ENCODE assay signal across 18 cellular contexts in the genomic region with DNA sequence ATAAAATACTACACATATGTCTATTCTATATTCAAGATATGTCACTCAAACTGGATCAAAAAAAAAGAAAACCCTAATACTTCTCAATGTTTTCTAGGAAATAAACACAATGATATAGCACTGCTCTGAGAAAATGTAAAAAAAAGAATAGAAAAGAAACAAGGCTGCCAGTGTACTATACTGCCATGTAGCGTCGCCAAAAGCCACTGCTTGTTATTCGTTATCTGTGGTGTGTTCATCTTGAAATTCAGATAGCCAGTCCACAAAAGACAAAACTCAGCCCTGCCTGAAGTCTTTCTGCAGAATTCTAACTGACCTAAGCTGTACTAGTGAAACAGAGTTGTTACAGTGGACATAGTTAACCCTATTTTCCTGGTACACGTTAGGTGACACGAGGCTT. TPM values are rescaled to one million over a fixed set of nuclear protein-coding genes. Genes with fewer than 3 reads are reported as not detected.
DNase-seq lines count a peak whose midpoint lies in the region; ATAC-seq, FAIRE-seq and TF ChIP-seq lines count a peak whose summit lies in the region.
"Had no signal": no experiment of that assay in that cellular context is flagged by ENCODE, and none has a peak within 500 bp of the region (broad histone marks: within the 10 kb centered on the region; RNA-seq: fewer than 3 reads in every experiment).

No MANE protein-coding gene starts in this region.

- POLR2A ChIA-PET in K562 (lab: Yijun Ruan, JAX): interaction anchor here (1.0 to 2.9 kb wide), 2 partner anchors 12 to 14 kb away, joined by 4 to 11 read pairs; partner anchors contain the start of gene YPEL5
- POLR2A ChIA-PET in OCI-LY7 (lab: Charles Lee): interaction anchor here (0.7 to 5.3 kb wide), 3 partner anchors 10 to 21 kb away, joined by 3 to 33 read pairs (median 6); no protein-coding TSS in a partner anchor

- H2AFZ ChIP-seq in K562 (ENCODE audit: low read depth, low read length) (no peak overlapping the region), OCI-LY7 (ENCODE audit: low read length) (no peak overlapping the region)

- TF ChIP-seq RAD21 in K562 (CRISPR knock-in tag; conservative IDR thresholded peaks at IDR 0.05 in 1 of 2, IDR thresholded peaks at IDR 0.05 in 1 of 2): no peak; a peak in 1 of 4 replicates

- H3K4me2 ChIP-seq in K562 (ENCODE audit: insufficient read depth, low read length): no peak overlapping the region
- H3K4me2 ChIP-seq in OCI-LY7 (ENCODE audit: low read length): no peak overlapping the region

- peaks cover 23 to 28% of the 10 kb centered on the region in 2 experiments for H3K27me3 ChIP-seq in K562 (ENCODE audit: control insufficient read depth in 2 of 2, insufficient read depth in 2 of 2, low read length in 2 of 2)
- H3K27me3 ChIP-seq in testis: no peaks in the 10 kb centered on the region

- peak; percentile 50; the same call in 1 of the 3 replicates for ATAC-seq in K562
- ATAC-seq in HG03457 (IDR thresholded peaks at IDR 0.05; ENCODE audit: unreplicated experiment): no peak

- no peak for TF ChIP-seq EP300 in K562 (IDR thresholded peaks at IDR 0.05; ENCODE audit: low read length)

- no peak for FAIRE-seq in K562 (lab: Jason Lieb, UNC)
- no peak for FAIRE-seq in urothelium cell line (lab: Jason Lieb, UNC)
- FAIRE-seq: G401.6, GM12892, H54 had no signal

- H3K36me3 ChIP-seq in K562 (ENCODE audit: control insufficient read depth, insufficient read depth, low read length) (no peaks in the 10 kb centered on the region), testis (ENCODE audit: low read depth, missing control alignments) (no peaks in the 10 kb centered on the region), OCI-LY7 (ENCODE audit: insufficient read depth, low read length) (no peaks in the 10 kb centered on the region)
- H3K36me3 ChIP-seq: HAP-1 had no signal

- no peak for DNase-seq in K562 (ENCODE audit: extremely low read depth in 1 of 4, low spot score in 3 of 4)
- DNase-seq in midbrain (lab: John Stamatoyannopoulos, UW): peak; percentile 30
- DNase-seq in testis: peak; percentile 57
- no peak for DNase-seq in urothelium cell line (ENCODE audit: low spot score)
- DNase-seq in OCI-LY7 (ENCODE audit: low spot score): no peak
- DNase-seq: C1 segment of cervical spinal cord; Calu3; CD4-positive, alpha-beta memory T cell; COR-L47; DMS53; DND-41; GOT3; HFFc6 had no signal

- no peak for TF ChIP-seq POLR2A in K562 (conservative IDR thresholded peaks at IDR 0.05)
- no peak for TF ChIP-seq POLR2A in testis (IDR thresholded peaks at IDR 0.05)

- CTCF ChIA-PET in K562 (lab: Yijun Ruan, JAX; ENCODE audit: low intra/inter-chr PET ratio) (no interaction called here), OCI-LY7 (lab: Charles Lee; ENCODE audit: unreplicated experiment) (no interaction called here)

- in situ Hi-C loops in K562 (cut with MboI): no loop called here

- no peaks in the 10 kb centered on the region for H3K9me2 ChIP-seq in OCI-LY7 (ENCODE audit: insufficient read depth, low read length)

- H3K4me3 ChIP-seq in K562 (no peak overlapping the region), testis (no peak overlapping the region), OCI-LY7 (ENCODE audit: low read depth, low read length, poor library complexity, severe bottlenecking) (no peak overlapping the region)
- H3K4me3 ChIP-seq: HAP-1 had no signal

- no peaks in the 10 kb centered on the region for H3K9me1 ChIP-seq in K562 (ENCODE audit: control insufficient read depth, insufficient read depth, low read length)

- H3K9me3 ChIP-seq in K562 (replicated peaks; ENCODE audit: control insufficient read depth, insufficient read depth, low read depth, low read length) (no peaks in the 10 kb centered on the region), testis (no peaks in the 10 kb centered on the region), OCI-LY7 (ENCODE audit: low read length) (no peaks in the 10 kb centered on the region)
- H3K9me3 ChIP-seq: HAP-1 had no signal

- H4K20me1 ChIP-seq in K562 (replicated peaks; ENCODE audit: control insufficient read depth, insufficient read depth, low read length): no peaks in the 10 kb centered on the region; the same call in 1 of the 2 replicates
- no peaks in the 10 kb centered on the region for H4K20me1 ChIP-seq in OCI-LY7 (ENCODE audit: insufficient read depth, low read length)

- WGBS in K562 (ENCODE audit: insufficient coverage, low coverage, missing lambda C conversion rate): 0% methylated on average over 5 of the region's 5 CpGs
- WGBS in testis, 2 donors: 61 to 79% methylated on average over 5 of the region's 5 CpGs

- H3K79me2 ChIP-seq in K562 (ENCODE audit: control insufficient read depth, insufficient read depth, low read length) (no peaks in the 10 kb centered on the region), OCI-LY7 (ENCODE audit: insufficient read depth, low read depth, low read length) (no peaks in the 10 kb centered on the region)

- H3K27ac ChIP-seq in K562 (ENCODE audit: extremely low read depth, low read depth, low read length) (no peak overlapping the region), testis (peak overlapping the region in 1 of 2 donors; percentile 57), OCI-LY7 (ENCODE audit: low read depth, low read length, poor library complexity, severe bottlenecking) (no peak overlapping the region)

- no peak overlapping the region for H3K9ac ChIP-seq in K562 (ENCODE audit: insufficient read depth in 1 of 2, low read depth in 2 of 2, low read length in 2 of 2)

- H3K4me1 ChIP-seq in K562 (replicated peaks in 1 of 2; ENCODE audit: control insufficient read depth in 2 of 2, insufficient read depth in 2 of 2, low read length in 2 of 2) (no peaks in the 10 kb centered on the region), testis (peaks cover 13% of the 10 kb centered on the region), OCI-LY7 (ENCODE audit: insufficient read depth, low read length, poor library complexity, severe bottlenecking) (peaks cover 21% of the 10 kb centered on the region)
- H3K4me1 ChIP-seq: HAP-1 had no signal

- BruUV-seq in K562 (replicated peaks; lab: Mats Ljungman, UMichigan): no TSS peak
- BruUV-seq in OCI-LY7 (replicated peaks; lab: Mats Ljungman, UMichigan): no TSS peak

- intact Hi-C loops in K562 (cut with micrococcal nuclease) (no loop called here), testis (cut with DNase I; ENCODE audit: low total_unique reads) (no loop called here), OCI-LY7 (cut with micrococcal nuclease; ENCODE audit: unreplicated experiment) (no loop called here)

- peak in 2 of 3 experiments; percentile 5 to 23; a peak in 1 of 6 replicates for TF ChIP-seq CTCF in K562 (IDR thresholded peaks at IDR 0.05 in 2 of 3, conservative IDR thresholded peaks at IDR 0.05 in 1 of 3; ENCODE audit: insufficient read depth in 2 of 3, low read depth in 1 of 3, low read length in 3 of 3)
- no peak for TF ChIP-seq CTCF in testis (IDR thresholded peaks at IDR 0.05)
- no peak for TF ChIP-seq CTCF in OCI-LY7 (conservative IDR thresholded peaks at IDR 0.05; ENCODE audit: low read length)

TF ChIP-seq in K562, 482 proteins besides CTCF, POLR2A, EP300 and RAD21 (continues in another document):
- TF ChIP-seq ZNF76 (CRISPR knock-in tag; IDR thresholded peaks at IDR 0.05; ENCODE audit: borderline replicate concordance) (no peak), POLR2G (IDR thresholded peaks at IDR 0.05; ENCODE audit: low read depth, low read length) (no peak), WHSC1 (IDR thresholded peaks at IDR 0.05; ENCODE audit: low read length) (no peak), KHSRP (IDR thresholded peaks at IDR 0.05) (no peak), CBX1 (IDR thresholded peaks at IDR 0.05; ENCODE audit: low read depth) (no peak), FOXK1 (CRISPR knock-in tag; IDR thresholded peaks at IDR 0.05; ENCODE audit: borderline replicate concordance) (no peak), MAFK (IDR thresholded peaks at IDR 0.05; ENCODE audit: low read length) (no peak), PRMT5 (CRISPR knock-in tag; IDR thresholded peaks at IDR 0.05) (no peak), TBL1XR1 (IDR thresholded peaks at IDR 0.05; ENCODE audit: low read length in 2 of 2) (no peak), TCFL5 (CRISPR knock-in tag; conservative IDR thresholded peaks at IDR 0.05) (no peak), CHCHD3 (CRISPR knock-in tag; IDR thresholded peaks at IDR 0.05) (no peak), PTRF (tag; IDR thresholded peaks at IDR 0.05) (no peak), RBM14 (IDR thresholded peaks at IDR 0.05; ENCODE audit: borderline replicate concordance, insufficient read depth, low read depth, low read length) (no peak), ZNF165 (CRISPR knock-in tag; IDR thresholded peaks at IDR 0.05; ENCODE audit: borderline replicate concordance) (no peak), SPI1 (IDR thresholded peaks at IDR 0.05; ENCODE audit: borderline replicate concordance, low read depth, low read length) (no peak)
- TF ChIP-seq, protein P1, sequence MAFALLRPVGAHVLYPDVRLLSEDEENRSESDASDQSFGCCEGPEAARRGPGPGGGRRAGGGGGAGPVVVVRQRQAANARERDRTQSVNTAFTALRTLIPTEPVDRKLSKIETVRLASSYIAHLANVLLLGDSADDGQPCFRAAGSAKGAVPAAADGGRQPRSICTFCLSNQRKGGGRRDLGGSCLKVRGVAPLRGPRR (CRISPR knock-in tag; IDR thresholded peaks at IDR 0.05): no peak

RNA-seq across cellular contexts. Expression of gene YPEL5, which starts 12.2 kb away (rescaled TPM):
- 9.5 and 20.9 TPM in 2 replicates for total RNA-seq in K562 (2011; cell fraction: chromatin; rRNA removed; ENCODE audit: low replicate concordance)
- 5.9 and 6.2 TPM in 2 replicates for total RNA-seq in K562 (2011; cell fraction: nucleolus; rRNA removed)
- total RNA-seq in K562 (2011; cell fraction: nucleoplasm; rRNA removed): 13.0 and 14.9 TPM in 2 replicates
- total RNA-seq in K562 (2014; rRNA removed) (7.8 and 9.1 TPM in 2 replicates), K562 (2014; rRNA removed; fragmentation: Illumina TruSeq; extraction: Trizol) (10.3 and 13.4 TPM in 2 replicates), K562 (2015; rRNA removed; fragmentation: Illumina TruSeq; extraction: Trizol) (4.9 and 5.4 TPM in 2 replicates), K562 (2021) (12.0 and 12.3 TPM in 2 replicates), testis (100 to 1,000 TPM; 131 to 181 TPM), OCI-LY7 (2022) (52.1 and 66.4 TPM in 2 replicates)
- polyA plus RNA-seq in K562 (2011; rRNA removed) (34.4 and 37.4 TPM in 2 replicates), K562 (2014; fragmentation: Illumina TruSeq; extraction: Trizol) (10.9 and 11.9 TPM in 2 replicates), K562 (2014; fragmentation: Nextera tagmentation; extraction: Ambion mirVana) (10 to 100 TPM; 19.0 to 23.8 TPM), K562 (2014; rRNA removed) (13.5 and 15.0 TPM in 2 replicates), testis (ENCODE audit: insufficient read depth, low read depth, low replicate concordance) (189 TPM)
- 14.7 and 17.6 TPM in 2 replicates for polyA plus RNA-seq in K562 (2011; cell fraction: cytosol; rRNA removed)
- 10.9 and 20.4 TPM in 2 replicates for polyA plus RNA-seq in K562 (2011; cell fraction: nucleus; rRNA removed)
- 12.8 and 40.6 TPM in 2 replicates for polyA plus RNA-seq in K562 (2012)
- polyA minus RNA-seq in K562 (2011; rRNA and poly(A)+ RNA removed): 31.6 and 33.5 TPM in 2 replicates
- polyA minus RNA-seq in K562 (2011; cell fraction: cytosol; rRNA and poly(A)+ RNA removed): 10.4 and 11.4 TPM in 2 replicates
- polyA minus RNA-seq in K562 (2011; cell fraction: nucleus; rRNA and poly(A)+ RNA removed): 6.6 and 11.2 TPM in 2 replicates
- 37.9 and 38.9 TPM in 2 replicates for total RNA-seq in OCI-LY7 (2014; rRNA removed; shearing (Covaris generic))

Comparison
In these comparisons a context has a peak if more than half of its experiments do, and no peak if none do; other contexts are left out.
1. DNase-seq: peak in midbrain (single experiment) and testis (single experiment); none in K562 (0 of 4), urothelium cell line (single experiment) and OCI-LY7 (single experiment).
2. CTCF ChIP-seq: peak in K562 (2 of 3); none in testis (0 of 3) and OCI-LY7 (single experiment).